Comparison of ENCODE assay signal across 12 cellular contexts in genomic region chr11:47850337-47850736, GRCh38. TPM values are rescaled to one million over a fixed set of nuclear protein-coding genes. Genes with fewer than 3 reads are reported as not detected.
DNase-seq lines count a peak whose midpoint lies in the region; ATAC-seq and TF ChIP-seq lines count a peak whose summit lies in the region.
"Had no signal": no experiment of that assay in that cellular context is flagged by ENCODE, and none has a peak within 500 bp of the region (broad histone marks: within the 10 kb centered on the region; RNA-seq: fewer than 3 reads in every experiment).

No MANE protein-coding gene starts in this region.

- peak overlapping the region; percentile 6 for H3K4me3 Mint-ChIP-seq in stimulated activated naive CD8-positive, alpha-beta T cell treated with anti-CD3 and anti-CD28 coated beads, Interleukin-15, Interleukin-2, amounts not matched to agents 100 ng/mL and 50 ng/mL, for 24 hours
- H3K4me3 Mint-ChIP-seq in WTC11 = peak overlapping the region; percentile 28; the same call in 1 of the 2 replicates
- no peak overlapping the region for H3K4me3 Mint-ChIP-seq in glutamatergic neuron (ENCODE audit: unreplicated experiment)

- no peaks in the 10 kb centered on the region for H3K9me3 Mint-ChIP-seq in stimulated activated naive CD8-positive, alpha-beta T cell treated with anti-CD3 and anti-CD28 coated beads, Interleukin-15, Interleukin-2, amounts not matched to agents 100 ng/mL and 50 ng/mL, for 24 hours
- H3K9me3 Mint-ChIP-seq in WTC11 (no peaks in the 10 kb centered on the region), glutamatergic neuron (ENCODE audit: unreplicated experiment) (peaks cover 2% of the 10 kb centered on the region)

- no peak for DNase-seq in stimulated activated naive CD8-positive, alpha-beta T cell treated with anti-CD3 and anti-CD28 coated beads, Interleukin-15, Interleukin-2, amounts not matched to agents 100 U/mL and 50 U/mL, for 24 hours
- DNase-seq in WTC11 (ENCODE audit: low spot score) (no peak), DMS53 (lab: John Stamatoyannopoulos, UW) (no peak), NCI-H1436 (lab: John Stamatoyannopoulos, UW) (no peak), glutamatergic neuron (no peak)
- DNase-seq: dermis blood vessel endothelial cell, NCI-H2107, trophoblast cell had no signal

- CTCF ChIA-PET in WTC11 (lab: Charles Lee) = no interaction called here

- TF ChIP-seq CTCF in WTC11 (IDR thresholded peaks at IDR 0.05) (no peak), glutamatergic neuron (IDR thresholded peaks at IDR 0.05; ENCODE audit: partially characterized antibody, unreplicated experiment) (no peak)

- peaks cover 23% of the 10 kb centered on the region for H3K36me3 Mint-ChIP-seq in stimulated activated naive CD8-positive, alpha-beta T cell treated with anti-CD3 and anti-CD28 coated beads, Interleukin-15, Interleukin-2, amounts not matched to agents 100 ng/mL and 50 ng/mL, for 24 hours (ENCODE audit: low read depth)
- H3K36me3 Mint-ChIP-seq in WTC11 (peaks cover 15% of the 10 kb centered on the region), glutamatergic neuron (ENCODE audit: unreplicated experiment) (no peaks in the 10 kb centered on the region)

- no peak for ATAC-seq in stimulated activated naive CD8-positive, alpha-beta T cell treated with anti-CD3 and anti-CD28 coated beads, Interleukin-15, Interleukin-2, amounts not matched to agents 100 U/mL and 50 U/mL, for 24 hours
- ATAC-seq in HG03103 (IDR thresholded peaks at IDR 0.05; ENCODE audit: low read depth, unreplicated experiment) (peak; percentile 39), WTC11 (no peak), HG03571 (IDR thresholded peaks at IDR 0.05; ENCODE audit: unreplicated experiment) (no peak)
- ATAC-seq: HCT116 had no signal

- peak overlapping the region; percentile 69 for H3K27ac Mint-ChIP-seq in stimulated activated naive CD8-positive, alpha-beta T cell treated with anti-CD3 and anti-CD28 coated beads, Interleukin-15, Interleukin-2, amounts not matched to agents 100 ng/mL and 50 ng/mL, for 24 hours
- peak overlapping the region; percentile 38; the same call in 1 of the 2 replicates for H3K27ac Mint-ChIP-seq in WTC11
- H3K27ac Mint-ChIP-seq in glutamatergic neuron (ENCODE audit: unreplicated experiment) = no peak overlapping the region

- POLR2A ChIA-PET in WTC11 (lab: Charles Lee) = interaction anchor here (0.6 kb wide), 1 partner anchor 299 kb away, joined by 3 read pairs; no protein-coding TSS in a partner anchor

- peaks cover 64% of the 10 kb centered on the region for H3K4me1 Mint-ChIP-seq in stimulated activated naive CD8-positive, alpha-beta T cell treated with anti-CD3 and anti-CD28 coated beads, Interleukin-15, Interleukin-2, amounts not matched to agents 100 ng/mL and 50 ng/mL, for 24 hours (ENCODE audit: low read depth)
- H3K4me1 Mint-ChIP-seq in WTC11 = peaks cover 18% of the 10 kb centered on the region
- peaks cover 14% of the 10 kb centered on the region for H3K4me1 Mint-ChIP-seq in glutamatergic neuron (ENCODE audit: low read depth, unreplicated experiment)

- no peaks in the 10 kb centered on the region for H3K27me3 Mint-ChIP-seq in stimulated activated naive CD8-positive, alpha-beta T cell treated with anti-CD3 and anti-CD28 coated beads, Interleukin-15, Interleukin-2, amounts not matched to agents 100 ng/mL and 50 ng/mL, for 24 hours
- H3K27me3 Mint-ChIP-seq in WTC11 (ENCODE audit: low read depth) = no peaks in the 10 kb centered on the region
- peaks cover 4% of the 10 kb centered on the region for H3K27me3 Mint-ChIP-seq in glutamatergic neuron (ENCODE audit: unreplicated experiment)

TF ChIP-seq in WTC11, 78 proteins besides CTCF, POLR2A, EP300 and RAD21:
- no peak for TF ChIP-seq ZNF396 (CRISPR knock-in tag; IDR thresholded peaks at IDR 0.05; ENCODE audit: borderline replicate concordance)
- no peak for TF ChIP-seq JUN (CRISPR knock-in tag; IDR thresholded peaks at IDR 0.05)
- no peak for TF ChIP-seq NFYB (CRISPR knock-in tag; conservative IDR thresholded peaks at IDR 0.05; ENCODE audit: low read depth)
- TF ChIP-seq, protein P1, sequence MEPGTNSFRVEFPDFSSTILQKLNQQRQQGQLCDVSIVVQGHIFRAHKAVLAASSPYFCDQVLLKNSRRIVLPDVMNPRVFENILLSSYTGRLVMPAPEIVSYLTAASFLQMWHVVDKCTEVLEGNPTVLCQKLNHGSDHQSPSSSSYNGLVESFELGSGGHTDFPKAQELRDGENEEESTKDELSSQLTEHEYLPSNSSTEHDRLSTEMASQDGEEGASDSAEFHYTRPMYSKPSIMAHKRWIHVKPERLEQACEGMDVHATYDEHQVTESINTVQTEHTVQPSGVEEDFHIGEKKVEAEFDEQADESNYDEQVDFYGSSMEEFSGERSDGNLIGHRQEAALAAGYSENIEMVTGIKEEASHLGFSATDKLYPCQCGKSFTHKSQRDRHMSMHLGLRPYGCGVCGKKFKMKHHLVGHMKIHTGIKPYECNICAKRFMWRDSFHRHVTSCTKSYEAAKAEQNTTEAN (CRISPR knock-in tag; IDR thresholded peaks at IDR 0.05) = no peak
- TF ChIP-seq ZNF532 (CRISPR knock-in tag; IDR thresholded peaks at IDR 0.05; ENCODE audit: borderline replicate concordance) = no peak
- TF ChIP-seq, protein P2, sequence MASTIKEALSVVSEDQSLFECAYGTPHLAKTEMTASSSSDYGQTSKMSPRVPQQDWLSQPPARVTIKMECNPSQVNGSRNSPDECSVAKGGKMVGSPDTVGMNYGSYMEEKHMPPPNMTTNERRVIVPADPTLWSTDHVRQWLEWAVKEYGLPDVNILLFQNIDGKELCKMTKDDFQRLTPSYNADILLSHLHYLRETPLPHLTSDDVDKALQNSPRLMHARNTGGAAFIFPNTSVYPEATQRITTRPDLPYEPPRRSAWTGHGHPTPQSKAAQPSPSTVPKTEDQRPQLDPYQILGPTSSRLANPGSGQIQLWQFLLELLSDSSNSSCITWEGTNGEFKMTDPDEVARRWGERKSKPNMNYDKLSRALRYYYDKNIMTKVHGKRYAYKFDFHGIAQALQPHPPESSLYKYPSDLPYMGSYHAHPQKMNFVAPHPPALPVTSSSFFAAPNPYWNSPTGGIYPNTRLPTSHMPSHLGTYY (CRISPR knock-in tag; IDR thresholded peaks at IDR 0.05) = no peak

RNA-seq across cellular contexts. Expression of gene NUP160, which starts 2.2 kb away (rescaled TPM):
- 69.7 to 89.9 TPM (median 73.0 TPM) in 3 replicates for total RNA-seq in WTC11 (2021)
- total RNA-seq in glutamatergic neuron (ENCODE audit: unreplicated experiment) = 56.2 TPM
